Comparison of ENCODE assay signal across 27 cellular contexts in genomic region chr2:215707608-215708007, GRCh38.
"Had no signal": no experiment of that assay in that cellular context is flagged by ENCODE, and none has a peak within 500 bp of the region (broad histone marks: within the 10 kb centered on the region; RNA-seq: fewer than 3 reads in every experiment).

No MANE protein-coding gene starts in this region.

- H3K9me3 ChIP-seq: gastrocnemius medialis, prostate gland, right atrium auricular region, stomach, testis, tibial artery, upper lobe of left lung had no signal

- H3K4me3 ChIP-seq: dorsolateral prefrontal cortex, gastrocnemius medialis, lung, prostate gland, right atrium auricular region, stomach, testis, tibial artery, upper lobe of left lung had no signal

- H3K36me3 Mint-ChIP-seq: memory B cell; naive thymus-derived CD4-positive, alpha-beta T cell; stimulated activated effector memory CD8-positive, alpha-beta T cell treated with anti-CD3 and anti-CD28 coated beads, Interleukin-12 subunit alpha, Interleukin-12 subunit beta, amount 100 ng/mL, for 72 hours had no signal

- H3K9me3 Mint-ChIP-seq: memory B cell; naive thymus-derived CD4-positive, alpha-beta T cell; nephron; stimulated activated effector memory CD8-positive, alpha-beta T cell treated with anti-CD3 and anti-CD28 coated beads, Interleukin-12 subunit alpha, Interleukin-12 subunit beta, amount 100 ng/mL, for 72 hours had no signal

- H3K27ac Mint-ChIP-seq: memory B cell; naive thymus-derived CD4-positive, alpha-beta T cell; nephron; stimulated activated effector memory CD8-positive, alpha-beta T cell treated with anti-CD3 and anti-CD28 coated beads, Interleukin-12 subunit alpha, Interleukin-12 subunit beta, amount 100 ng/mL, for 72 hours had no signal

- FAIRE-seq: colon, kidney, urothelium cell line had no signal

- H3K4me1 Mint-ChIP-seq: memory B cell; naive thymus-derived CD4-positive, alpha-beta T cell; stimulated activated effector memory CD8-positive, alpha-beta T cell treated with anti-CD3 and anti-CD28 coated beads, Interleukin-12 subunit alpha, Interleukin-12 subunit beta, amount 100 ng/mL, for 72 hours had no signal

- H3K27ac ChIP-seq: dorsolateral prefrontal cortex, gastrocnemius medialis, prostate gland, right atrium auricular region, stomach, testis, tibial artery, upper lobe of left lung had no signal

- DNase-seq: dorsolateral prefrontal cortex; effector CD4-positive, alpha-beta T cell; foreskin fibroblast; gastrocnemius medialis; head of caudate nucleus; kidney; midbrain; naive thymus-derived CD4-positive, alpha-beta T cell; nucleus accumbens; stimulated activated CD4-positive, alpha-beta T cell treated with anti-CD3 and anti-CD28 coated beads, Interleukin-2, amount 100 ng/mL, for 24 hours; stimulated activated CD4-positive, alpha-beta T cell treated with anti-CD3 and anti-CD28 coated beads, Interleukin-4, amount 100 ng/mL, for 24 hours; stimulated activated naive CD4-positive, alpha-beta T cell treated with Interleukin-2 at 50 U/mL for 16 hours; stomach; substantia nigra; testis; tibial artery; upper lobe of left lung had no signal

- H3K36me3 ChIP-seq: gastrocnemius medialis, prostate gland, right atrium auricular region, stomach, tibial artery, upper lobe of left lung had no signal

- ATAC-seq: gastrocnemius medialis; left lobe of liver; naive thymus-derived CD4-positive, alpha-beta T cell; sciatic nerve; stimulated activated effector memory CD8-positive, alpha-beta T cell treated with anti-CD3 and anti-CD28 coated beads, Interleukin-12 subunit alpha, Interleukin-12 subunit beta, amount 100 ng/mL, for 72 hours had no signal

- H3K4me1 ChIP-seq: prostate gland, testis had no signal

- H3K27me3 ChIP-seq: dorsolateral prefrontal cortex, gastrocnemius medialis, right atrium auricular region, stomach, testis, tibial artery, upper lobe of left lung had no signal

- H3K4me3 Mint-ChIP-seq: memory B cell; naive thymus-derived CD4-positive, alpha-beta T cell; nephron; stimulated activated effector memory CD8-positive, alpha-beta T cell treated with anti-CD3 and anti-CD28 coated beads, Interleukin-12 subunit alpha, Interleukin-12 subunit beta, amount 100 ng/mL, for 72 hours had no signal
